In the genomic region with DNA sequence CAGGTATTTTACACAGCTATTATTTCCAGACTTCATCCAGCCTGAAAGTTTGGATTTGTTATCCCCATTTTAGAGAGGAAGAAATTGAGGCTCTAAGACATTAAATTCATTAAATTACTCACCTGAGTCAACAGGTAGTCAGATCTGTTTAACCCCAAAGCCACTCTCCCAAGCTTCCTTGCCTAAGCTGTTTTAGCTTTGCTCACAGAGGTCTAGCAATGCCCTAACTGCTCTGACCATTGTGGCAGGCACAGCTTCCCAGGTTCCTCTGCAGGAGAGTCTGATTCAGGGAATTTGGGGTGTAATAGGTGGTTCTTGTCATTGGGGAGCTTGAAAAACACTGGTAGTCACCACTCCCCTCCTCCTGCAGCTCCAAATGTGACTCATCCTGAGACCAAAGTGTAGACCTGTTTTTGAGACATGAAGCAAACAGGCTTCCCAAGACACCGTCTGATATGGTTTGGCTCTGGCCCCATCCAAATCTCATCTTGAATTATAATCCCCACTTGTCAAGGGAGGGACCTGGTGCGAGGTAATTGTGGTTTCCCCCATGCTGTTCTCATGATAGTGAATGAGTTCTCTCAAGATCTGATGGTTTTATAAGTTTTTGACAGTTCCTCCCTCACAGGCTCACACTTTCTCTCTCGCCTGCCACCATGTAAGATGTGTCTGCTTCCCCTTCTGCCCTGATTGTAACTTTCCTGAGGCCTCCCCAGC, we compare ENCODE assay signal across 1 cellular context.
TF ChIP-seq lines count a peak whose summit lies in the region.

No MANE protein-coding gene starts in this region.

TF ChIP-seq in SK-N-SH treated with all-trans-retinoic acid at 6 μM for 48 hours, 23 proteins besides CTCF, POLR2A, EP300 and RAD21 (continued from another document):
- TF ChIP-seq, protein P1, sequence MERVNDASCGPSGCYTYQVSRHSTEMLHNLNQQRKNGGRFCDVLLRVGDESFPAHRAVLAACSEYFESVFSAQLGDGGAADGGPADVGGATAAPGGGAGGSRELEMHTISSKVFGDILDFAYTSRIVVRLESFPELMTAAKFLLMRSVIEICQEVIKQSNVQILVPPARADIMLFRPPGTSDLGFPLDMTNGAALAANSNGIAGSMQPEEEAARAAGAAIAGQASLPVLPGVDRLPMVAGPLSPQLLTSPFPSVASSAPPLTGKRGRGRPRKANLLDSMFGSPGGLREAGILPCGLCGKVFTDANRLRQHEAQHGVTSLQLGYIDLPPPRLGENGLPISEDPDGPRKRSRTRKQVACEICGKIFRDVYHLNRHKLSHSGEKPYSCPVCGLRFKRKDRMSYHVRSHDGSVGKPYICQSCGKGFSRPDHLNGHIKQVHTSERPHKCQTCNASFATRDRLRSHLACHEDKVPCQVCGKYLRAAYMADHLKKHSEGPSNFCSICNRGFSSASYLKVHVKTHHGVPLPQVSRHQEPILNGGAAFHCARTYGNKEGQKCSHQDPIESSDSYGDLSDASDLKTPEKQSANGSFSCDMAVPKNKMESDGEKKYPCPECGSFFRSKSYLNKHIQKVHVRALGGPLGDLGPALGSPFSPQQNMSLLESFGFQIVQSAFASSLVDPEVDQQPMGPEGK (CRISPR knock-in tag; IDR thresholded peaks at IDR 0.05; ENCODE audit: borderline replicate concordance): no peak
- no peak for TF ChIP-seq BACH2 (CRISPR knock-in tag; IDR thresholded peaks at IDR 0.05; ENCODE audit: borderline replicate concordance)
- TF ChIP-seq ZNF70 (CRISPR knock-in tag; IDR thresholded peaks at IDR 0.05): no peak
- TF ChIP-seq ARNTL (CRISPR knock-in tag; IDR thresholded peaks at IDR 0.05; ENCODE audit: borderline replicate concordance, low read depth): no peak
